Comparison of ENCODE assay signal across 16 cellular contexts in genomic region chr19:47858646-47859285, GRCh38. TPM values are rescaled to one million over a fixed set of nuclear protein-coding genes. Genes with fewer than 3 reads are reported as not detected.
DNase-seq lines count a peak whose midpoint lies in the region; ATAC-seq, FAIRE-seq and TF ChIP-seq lines count a peak whose summit lies in the region.
"Not testable (repeated sequence)": the region's sequence is repeated elsewhere in the genome, so short reads cannot be mapped to it uniquely, and the experiment has no call there.
"Had no signal": no experiment of that assay in that cellular context is flagged by ENCODE, and none has a peak within 500 bp of the region (broad histone marks: within the 10 kb centered on the region; RNA-seq: fewer than 3 reads in every experiment).

TSS of gene TPRX2 (plus strand) at chr19:47859235. CDS start at chr19:47859247, 12 bp downstream.

- H3K18ac ChIP-seq in H9 (ENCODE audit: insufficient read length, low read depth, low read length) = not testable (repeated sequence)

- not testable (repeated sequence) for H3K79me1 ChIP-seq in H9 (ENCODE audit: insufficient read depth, low read depth, low read length, poor library complexity, severe bottlenecking)

- not testable (repeated sequence) for H4K5ac ChIP-seq in H9 (ENCODE audit: insufficient read length, low read depth, low read length)

- not testable (repeated sequence) for H4K8ac ChIP-seq in H9 (replicated peaks; ENCODE audit: insufficient read length, low read depth, low read length)

- in situ Hi-C loops in HepG2 (cut with HindIII; ENCODE audit: extremely low pct_ligation_motif_present, low pct_unique_long_range_greater_than_20kb) = not testable (repeated sequence)

- not testable (repeated sequence) for H3K27me3 ChIP-seq in H9 (ENCODE audit: insufficient read depth, low read length); HepG2 (ENCODE audit: control insufficient read depth in 1 of 2, insufficient read depth in 2 of 2, low read length in 2 of 2)
- H3K27me3 ChIP-seq in foreskin keratinocyte = peaks cover 17% of the 10 kb centered on the region
- peaks cover 15% of the 10 kb centered on the region for H3K27me3 ChIP-seq in osteoblast (ENCODE audit: insufficient read depth, low read length)

- H3T11ph ChIP-seq in H9 (ENCODE audit: low read length) = not testable (repeated sequence)

- not testable (repeated sequence) for H2BK15ac ChIP-seq in H9 (ENCODE audit: low read depth, low read length)

- H3K4me3 Mint-ChIP-seq in H9; WTC11; natural killer cell treated with Interleukin-12 subunit alpha and Interleukin-12 subunit beta and Interleukin-15 and Interleukin-18, amount 100 ng/mL, for 72 hours: not testable (repeated sequence)

- H2BK5ac ChIP-seq in H9 (ENCODE audit: insufficient read length, low read length) = not testable (repeated sequence)

- DNase-seq in H9; HTR-8/SVneo (ENCODE audit: insufficient read length, low spot score); WTC11 (ENCODE audit: low spot score); foreskin keratinocyte; HepG2 (ENCODE audit: low spot score); natural killer cell treated with Interleukin-12 subunit alpha and Interleukin-12 subunit beta and Interleukin-15 and Interleukin-18, amount 100 ng/mL, for 72 hours (ENCODE audit: low spot score); urothelium cell line (ENCODE audit: low spot score): not testable (repeated sequence)
- peak; percentile 64 for DNase-seq in osteoblast (ENCODE audit: insufficient read length, low spot score, missing footprints)

- CTCF ChIA-PET in WTC11 (lab: Charles Lee) = interaction anchor here (1.0 to 1.5 kb wide), 4 partner anchors 9 to 146 kb away, joined by 3 to 5 read pairs (median 3); no protein-coding TSS in a partner anchor
- CTCF ChIA-PET in HepG2 (lab: Yijun Ruan, JAX; ENCODE audit: low intra/inter-chr PET ratio, low total read pairs) = not testable (repeated sequence)

- not testable (repeated sequence) for H3K36me3 ChIP-seq in HepG2 (replicated peaks in 1 of 2; ENCODE audit: control insufficient read depth in 1 of 2, insufficient read depth in 2 of 2, low read length in 2 of 2); osteoblast (ENCODE audit: insufficient read depth, low read length)

- not testable (repeated sequence) for H3K14ac ChIP-seq in H9 (ENCODE audit: insufficient read depth, low read length)

- peak; percentile 57 for FAIRE-seq in HTR-8/SVneo (lab: Jason Lieb, UNC)
- not testable (repeated sequence) for FAIRE-seq in HepG2 (lab: Jason Lieb, UNC)
- peak; percentile 32 for FAIRE-seq in urothelium cell line (lab: Jason Lieb, UNC)

- not testable (repeated sequence) for TF ChIP-seq EP300 in HepG2 (IDR thresholded peaks at IDR 0.05; ENCODE audit: low read depth in 2 of 2, low read length in 2 of 2); HepG2 (CRISPR knock-in tag; IDR thresholded peaks at IDR 0.05; ENCODE audit: borderline replicate concordance)

- H2BK120ac ChIP-seq in H9 (ENCODE audit: low read depth, low read length, poor library complexity, severe bottlenecking) = not testable (repeated sequence)

- H2AK5ac ChIP-seq in H9 (ENCODE audit: insufficient read length, low read length) = not testable (repeated sequence)

- not testable (repeated sequence) for TF ChIP-seq CTCF in H9 (conservative IDR thresholded peaks at IDR 0.05); WTC11 (IDR thresholded peaks at IDR 0.05); foreskin keratinocyte (conservative IDR thresholded peaks at IDR 0.05); HepG2 (CRISPR knock-in tag; IDR thresholded peaks at IDR 0.05); osteoblast (IDR thresholded peaks at IDR 0.05; ENCODE audit: extremely low read depth, low read depth, low read length)

- TF ChIP-seq RAD21 in HepG2 (CRISPR knock-in tag; IDR thresholded peaks at IDR 0.05) = not testable (repeated sequence)

- not testable (repeated sequence) for H3K56ac ChIP-seq in H9 (ENCODE audit: insufficient read length, low read depth, low read length)

- not testable (repeated sequence) for H3K27me3 Mint-ChIP-seq in H9 (ENCODE audit: low read depth); WTC11 (ENCODE audit: low read depth)
- peaks cover 8 to 13% of the 10 kb centered on the region in 2 donors for H3K27me3 Mint-ChIP-seq in natural killer cell treated with Interleukin-12 subunit alpha and Interleukin-12 subunit beta and Interleukin-15 and Interleukin-18, amount 100 ng/mL, for 72 hours

- H3K23ac ChIP-seq in H9 (ENCODE audit: insufficient read length, low read depth, low read length) = not testable (repeated sequence)

- H2BK20ac ChIP-seq in H9 (ENCODE audit: low read depth, low read length, poor library complexity, severe bottlenecking) = not testable (repeated sequence)

- not testable (repeated sequence) for H3K4me3 ChIP-seq in HepG2 (replicated peaks in 1 of 3; ENCODE audit: insufficient read depth in 1 of 3, low read depth in 2 of 3, low read length in 3 of 3); osteoblast (ENCODE audit: insufficient read depth, low read length)

- not testable (repeated sequence) for H2AFZ ChIP-seq in H9 (ENCODE audit: low read length); HepG2 (ENCODE audit: low read length); osteoblast (ENCODE audit: low read length)

- not testable (repeated sequence) for H3K36me3 Mint-ChIP-seq in H9 (ENCODE audit: insufficient read depth in 1 of 3, low read depth in 3 of 3); WTC11; natural killer cell treated with Interleukin-12 subunit alpha and Interleukin-12 subunit beta and Interleukin-15 and Interleukin-18, amount 100 ng/mL, for 72 hours

- H3K9me3 Mint-ChIP-seq in H9; WTC11; natural killer cell treated with Interleukin-12 subunit alpha and Interleukin-12 subunit beta and Interleukin-15 and Interleukin-18, amount 100 ng/mL, for 72 hours: not testable (repeated sequence)

- not testable (repeated sequence) for H3K4ac ChIP-seq in H9 (ENCODE audit: low read depth, low read length)

- POLR2A ChIA-PET in WTC11 (lab: Charles Lee); HepG2 (lab: Yijun Ruan, JAX): not testable (repeated sequence)

- H3K27ac ChIP-seq in H9 (ENCODE audit: insufficient read length, low read depth, low read length); foreskin keratinocyte; HepG2 (ENCODE audit: extremely low read length, insufficient read depth, low read length); osteoblast (ENCODE audit: low read depth, low read length): not testable (repeated sequence)

- not testable (repeated sequence) for H3K23me2 ChIP-seq in H9 (ENCODE audit: insufficient read length, low read depth, low read length, poor library complexity, severe bottlenecking)

- not testable (repeated sequence) for TF ChIP-seq POLR2A in HepG2 (IDR thresholded peaks at IDR 0.05; ENCODE audit: insufficient read depth in 1 of 2, low read depth in 2 of 2, low read length in 2 of 2)

- not testable (repeated sequence) for H3K9me3 ChIP-seq in H9 (ENCODE audit: control insufficient read depth, low read depth, low read length); HepG2 (ENCODE audit: low read length); osteoblast (ENCODE audit: low read depth, low read length)

- no CpG with 5 or more reads among the region's 9 CpGs for WGBS in H9 (ENCODE audit: extremely low coverage, insufficient read length, low lambda C conversion rate)
- 32% methylated on average over 3 of the region's 9 CpGs for WGBS in HepG2 (ENCODE audit: low lambda C conversion rate)

- not testable (repeated sequence) for H3K9ac ChIP-seq in H9 (ENCODE audit: extremely low read depth, insufficient read length, low read length); HepG2 (ENCODE audit: insufficient read depth, low read depth, low read length)

- not testable (repeated sequence) for H3K79me2 ChIP-seq in H9 (ENCODE audit: insufficient read depth, low read length); HepG2 (ENCODE audit: insufficient read depth, low read length); osteoblast (ENCODE audit: insufficient read depth, low read length)

- H4K91ac ChIP-seq in H9 (ENCODE audit: insufficient read length, low read depth, low read length) = not testable (repeated sequence)

- not testable (repeated sequence) for ATAC-seq in WTC11
- ATAC-seq in foreskin keratinocyte = peak; percentile 19
- ATAC-seq in HepG2 = peak; percentile 16
- ATAC-seq in natural killer cell treated with Interleukin-12 subunit alpha and Interleukin-12 subunit beta and Interleukin-15 and Interleukin-18, amount 100 ng/mL, for 72 hours = peak; percentile 15 to 33

- intact Hi-C loops in HepG2 (cut with micrococcal nuclease; ENCODE audit: unreplicated experiment) = not testable (repeated sequence)

- H3K4me1 Mint-ChIP-seq in H9 (peaks cover 8 to 10% of the 10 kb centered on the region in 2 experiments), WTC11 (peaks cover 13% of the 10 kb centered on the region)
- H3K4me1 Mint-ChIP-seq in natural killer cell treated with Interleukin-12 subunit alpha and Interleukin-12 subunit beta and Interleukin-15 and Interleukin-18, amount 100 ng/mL, for 72 hours (ENCODE audit: low read depth in 2 of 2) = not testable (repeated sequence)

- H3K4me1 ChIP-seq in H9 (ENCODE audit: insufficient read depth, low read length); foreskin keratinocyte; osteoblast (ENCODE audit: insufficient read depth, low read length): not testable (repeated sequence)
- H3K4me1 ChIP-seq in HepG2 (ENCODE audit: insufficient read depth, low read length) = peaks cover 15% of the 10 kb centered on the region

- H3K27ac Mint-ChIP-seq in H9 = peak within 1 kb of the TSS in 2 of 3 experiments; percentile 77 to 79; a peak in 4 of 7 replicates
- peak within 1 kb of the TSS; percentile 60; the same call in 1 of the 2 replicates for H3K27ac Mint-ChIP-seq in WTC11
- not testable (repeated sequence) for H3K27ac Mint-ChIP-seq in natural killer cell treated with Interleukin-12 subunit alpha and Interleukin-12 subunit beta and Interleukin-15 and Interleukin-18, amount 100 ng/mL, for 72 hours

- BruUV-seq in HepG2 (replicated peaks; lab: Mats Ljungman, UMichigan) = not testable (repeated sequence)

- H2BK12ac ChIP-seq in H9 (ENCODE audit: insufficient read length, low read depth, low read length) = not testable (repeated sequence)

- not testable (repeated sequence) for H3K4me2 ChIP-seq in H9 (ENCODE audit: insufficient read depth, insufficient read length, low read length); HepG2 (ENCODE audit: low read depth, low read length); osteoblast (ENCODE audit: insufficient read depth, low read length)

- not testable (repeated sequence) for H4K20me1 ChIP-seq in H9 (ENCODE audit: control insufficient read depth, insufficient read depth, insufficient read length); HepG2 (ENCODE audit: insufficient read depth, low read length); osteoblast (ENCODE audit: insufficient read depth, low read length)

RNA-seq across cellular contexts. Expression of gene TPRX2, which starts in this region (rescaled TPM):
- not detected in 2 replicates for total RNA-seq in H9 (2021)
- not detected in 3 replicates for total RNA-seq in WTC11 (2021)
- total RNA-seq in foreskin keratinocyte = not detected in 2 replicates
- not detected in 2 replicates for polyA plus RNA-seq in foreskin keratinocyte
- not detected in 2 replicates for total RNA-seq in HepG2 (2016; rRNA removed; fragmentation: Illumina TruSeq; extraction: Trizol)
- total RNA-seq in HepG2 (2016; cell fraction: cytosol; rRNA removed; fragmentation: Illumina TruSeq; extraction: Trizol; ENCODE audit: low read depth) = not detected in 2 replicates
- total RNA-seq in HepG2 (2016; cell fraction: insoluble cytoplasmic fraction; rRNA removed; fragmentation: Illumina TruSeq; extraction: Trizol) = not detected in 2 replicates
- total RNA-seq in HepG2 (2016; cell fraction: membrane; rRNA removed; fragmentation: Illumina TruSeq; extraction: Trizol) = not detected in 2 replicates
- not detected in 2 replicates for total RNA-seq in HepG2 (2016; cell fraction: nucleus; rRNA removed; fragmentation: Illumina TruSeq; extraction: Trizol)
- not detected in 2 replicates for polyA plus RNA-seq in HepG2 (2011; rRNA removed)
- polyA plus RNA-seq in HepG2 (2011; cell fraction: cytosol; rRNA removed) = not detected in 2 replicates
- not detected in 2 replicates for polyA plus RNA-seq in HepG2 (2011; cell fraction: nucleus; rRNA removed)
- not detected in 2 replicates for polyA plus RNA-seq in HepG2 (2012)
- not detected in 2 replicates for polyA plus RNA-seq in HepG2 (2016; cell fraction: cytosol; fragmentation: Illumina TruSeq; extraction: Trizol; ENCODE audit: low read depth)
- polyA plus RNA-seq in HepG2 (2016; cell fraction: insoluble cytoplasmic fraction; fragmentation: Illumina TruSeq; extraction: Trizol; ENCODE audit: low read depth) = not detected in 2 replicates
- not detected in 2 replicates for polyA plus RNA-seq in HepG2 (2016; cell fraction: membrane; fragmentation: Illumina TruSeq; extraction: Trizol; ENCODE audit: low read depth)
- not detected in 2 replicates for polyA plus RNA-seq in HepG2 (2016; cell fraction: nucleus; fragmentation: Illumina TruSeq; extraction: Trizol; ENCODE audit: insufficient read depth, low read depth)
- not detected in 2 replicates for polyA minus RNA-seq in HepG2 (2011; rRNA and poly(A)+ RNA removed; ENCODE audit: low replicate concordance)
- polyA minus RNA-seq in HepG2 (2011; cell fraction: cytosol; rRNA and poly(A)+ RNA removed) = not detected in 2 replicates
- polyA minus RNA-seq in HepG2 (2011; cell fraction: nucleus; rRNA and poly(A)+ RNA removed) = not detected in 2 replicates
- not detected for total RNA-seq in natural killer cell treated with Interleukin-12 subunit alpha and Interleukin-12 subunit beta and Interleukin-15 and Interleukin-18, amount 100 ng/mL, for 72 hours
- total RNA-seq in osteoblast = not detected in 2 replicates
- total RNA-seq: A673; Calu3; CD4-positive, alpha-beta memory T cell; Daoy; G401; GM23338; H4 had no signal
- polyA plus RNA-seq: BJ; CD4-positive, alpha-beta memory T cell; GM23338 had no signal

Comparison
In these comparisons a context has a peak if more than half of its experiments do, and no peak if none do; other contexts are left out.
1. Peak in ATAC-seq in foreskin keratinocyte; RNA of the gene not detected or under 1 TPM.
2. Peak in ATAC-seq in HepG2; RNA of the gene not detected or under 1 TPM.
3. Peak in ATAC-seq in natural killer cell treated with Interleukin-12 subunit alpha and Interleukin-12 subunit beta and Interleukin-15 and Interleukin-18, amount 100 ng/mL, for 72 hours; RNA of the gene not detected or under 1 TPM.
4. Peak in DNase-seq in osteoblast; RNA of the gene not detected or under 1 TPM.